In genomic region chr6:24054388-24054787, GRCh38 we compare ENCODE assay signal across 20 cellular contexts.
"Had no signal": no experiment of that assay in that cellular context is flagged by ENCODE, and none has a peak within 500 bp of the region (broad histone marks: within the 10 kb centered on the region; RNA-seq: fewer than 3 reads in every experiment).

No MANE protein-coding gene starts in this region.

- H3K27ac Mint-ChIP-seq: activated naive CD4-positive, alpha-beta T cell treated with anti-CD3 and anti-CD28 coated beads, Interleukin-2, amount 50 U/mL, for 72 hours; activated T-cell treated with anti-CD3 and anti-CD28 coated beads, Interleukin-2, amount 50 U/mL, for 72 hours; memory B cell; naive B cell; stimulated activated naive CD8-positive, alpha-beta T cell treated with anti-CD3 and anti-CD28 coated beads, Interleukin-15, Interleukin-2, amounts not matched to agents 100 ng/mL and 50 ng/mL, for 24 hours had no signal

- H3K36me3 Mint-ChIP-seq: activated naive CD4-positive, alpha-beta T cell treated with anti-CD3 and anti-CD28 coated beads, Interleukin-2, amount 50 U/mL, for 72 hours; memory B cell; naive B cell had no signal

- ATAC-seq: activated naive CD4-positive, alpha-beta T cell treated with anti-CD3 and anti-CD28 coated beads, Interleukin-2, amount 50 U/mL, for 72 hours; activated T-cell treated with anti-CD3 and anti-CD28 coated beads, Interleukin-2, amount 50 U/mL, for 72 hours; left ventricle myocardium superior; mucosa of descending colon had no signal

- H3K4me1 Mint-ChIP-seq: memory B cell, naive B cell had no signal

- H3K9me3 ChIP-seq: adrenal gland, breast epithelium, mucosa of descending colon, prostate gland, right atrium auricular region, suprapubic skin, transverse colon, uterus had no signal

- H3K4me3 Mint-ChIP-seq: activated T-cell treated with anti-CD3 and anti-CD28 coated beads, Interleukin-2, amount 50 U/mL, for 72 hours; memory B cell; naive B cell; neural crest cell; stimulated activated naive CD8-positive, alpha-beta T cell treated with anti-CD3 and anti-CD28 coated beads, Interleukin-15, Interleukin-2, amounts not matched to agents 100 ng/mL and 50 ng/mL, for 24 hours had no signal

- H3K27ac ChIP-seq: adrenal gland, breast epithelium, coronary artery, prostate gland, right atrium auricular region, skin epidermis, suprapubic skin, transverse colon, uterus had no signal

- H3K27me3 ChIP-seq: adrenal gland, breast epithelium, right atrium auricular region, suprapubic skin, transverse colon, uterus had no signal

- H3K4me1 ChIP-seq: adrenal gland, breast epithelium, prostate gland, right atrium auricular region, suprapubic skin, transverse colon, uterus had no signal

- H3K36me3 ChIP-seq: adrenal gland, breast epithelium, prostate gland, right atrium auricular region, suprapubic skin, transverse colon, uterus had no signal

- DNase-seq: activated CD4-positive, alpha-beta T cell treated with anti-CD3 and anti-CD28 coated beads, Interleukin-2, amount 50 U/mL, for 4 hours; activated effector memory CD4-positive, alpha-beta T cell treated with anti-CD3 and anti-CD28 coated beads, Interleukin-2, amount 50 U/mL, for 16 hours; activated T-cell treated with anti-CD3 and anti-CD28 coated beads, Interleukin-2, amount 50 U/mL, for 72 hours; adrenal gland; head of caudate nucleus; left ventricle myocardium superior; mucosa of descending colon; naive B cell; transverse colon; uterus had no signal

- H3K4me3 ChIP-seq: adrenal gland, breast epithelium, coronary artery, mucosa of descending colon, prostate gland, right atrium auricular region, skin epidermis, suprapubic skin, transverse colon, uterus had no signal

- H3K27me3 Mint-ChIP-seq: memory B cell had no signal

- H3K9me3 Mint-ChIP-seq: activated T-cell treated with anti-CD3 and anti-CD28 coated beads, Interleukin-2, amount 50 U/mL, for 72 hours; stimulated activated naive CD8-positive, alpha-beta T cell treated with anti-CD3 and anti-CD28 coated beads, Interleukin-15, Interleukin-2, amounts not matched to agents 100 ng/mL and 50 ng/mL, for 24 hours had no signal
